2 cellular contexts compared by ENCODE assay signal in the genomic region with DNA sequence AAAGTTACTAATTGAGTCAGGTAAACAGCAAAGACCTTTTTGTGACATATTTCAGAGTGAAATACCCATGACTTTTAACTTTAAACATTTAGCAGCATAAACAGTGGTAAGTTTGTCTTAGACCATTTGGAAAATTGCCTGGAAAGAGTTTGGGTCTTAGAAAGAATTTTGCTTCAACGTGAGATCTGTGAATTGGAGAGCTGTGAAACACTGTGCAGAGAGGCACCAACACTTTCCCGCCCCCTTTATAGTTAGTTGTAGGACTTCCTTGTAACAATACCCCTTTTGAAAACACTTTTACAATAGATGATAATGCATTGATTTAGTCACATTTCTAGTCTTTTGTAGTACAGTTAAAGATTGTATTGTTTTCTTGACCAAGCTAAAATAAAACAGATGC.
TF ChIP-seq lines count a peak whose summit lies in the region.

No MANE protein-coding gene starts in this region.

TF ChIP-seq in IMR-90, 13 proteins besides CTCF, POLR2A, EP300 and RAD21:
- TF ChIP-seq NFE2L2 (IDR thresholded peaks at IDR 0.05; ENCODE audit: low read depth, low read length): no peak

TF ChIP-seq in K562, 482 proteins besides CTCF, POLR2A, EP300 and RAD21:
- TF ChIP-seq FOXM1 (IDR thresholded peaks at IDR 0.05; ENCODE audit: low read depth) (no peak), FOXM1 (CRISPR knock-in tag; IDR thresholded peaks at IDR 0.05; ENCODE audit: low read depth) (no peak), ZNF551 (CRISPR knock-in tag; IDR thresholded peaks at IDR 0.05) (no peak)
